ENCODE assay signal across 1 cellular context in the genomic region with DNA sequence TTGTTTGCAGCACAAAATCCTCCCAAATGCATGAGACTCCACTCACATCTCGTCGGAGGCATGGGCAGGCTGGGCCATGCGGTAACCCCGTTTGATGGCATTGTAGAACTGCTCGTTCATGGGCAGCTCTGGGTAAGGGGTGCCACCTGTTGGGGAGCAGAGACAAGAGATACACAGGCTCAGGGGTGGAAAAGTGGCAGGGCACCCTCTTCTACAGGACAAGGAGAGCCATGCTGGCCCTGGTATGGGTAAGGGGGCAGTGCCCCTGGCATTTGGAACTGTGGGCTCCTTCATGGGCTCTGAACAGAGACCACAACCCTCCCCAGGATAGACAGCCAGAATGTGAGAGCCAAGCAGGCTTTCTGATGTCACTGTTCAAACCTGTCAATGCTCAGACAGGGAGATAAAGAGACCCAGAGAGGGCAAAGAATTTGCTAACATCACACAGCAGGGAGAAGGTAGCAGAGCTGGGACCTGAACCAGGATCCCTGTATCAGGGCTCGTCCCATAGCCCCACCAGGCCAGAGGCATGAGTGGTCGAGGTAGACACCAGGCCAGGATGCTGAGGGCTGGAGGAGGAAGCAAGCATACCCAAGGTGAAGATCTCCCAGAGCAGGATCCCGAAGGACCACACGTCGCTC.
TF ChIP-seq lines count a peak whose summit lies in the region.

No MANE protein-coding gene starts in this region.

TF ChIP-seq in Ishikawa, 13 proteins besides CTCF, POLR2A, EP300 and RAD21:
- TF ChIP-seq CREB1 (IDR thresholded peaks at IDR 0.05; ENCODE audit: low read depth) (no peak), EGR1 (IDR thresholded peaks at IDR 0.05) (no peak), TCF12 (IDR thresholded peaks at IDR 0.05; ENCODE audit: low read depth) (no peak), ZBTB7A (IDR thresholded peaks at IDR 0.05; ENCODE audit: low read depth) (no peak), NFIC (IDR thresholded peaks at IDR 0.05) (no peak)
TF ChIP-seq in Ishikawa: peak in this region for 0.
